ENCODE assay signal across 8 cellular contexts in genomic region chr19:15293751-15294505, GRCh38. TPM values are rescaled to one million over a fixed set of nuclear protein-coding genes. Genes with fewer than 3 reads are reported as not detected.
DNase-seq lines count a peak whose midpoint lies in the region; ATAC-seq lines count a peak whose summit lies in the region.

No MANE protein-coding gene starts in this region.

- H3K27me3 Mint-ChIP-seq in activated T-cell treated with anti-CD3 and anti-CD28 coated beads, Interleukin-2, amount 50 U/mL, for 72 hours (ENCODE audit: low read depth): no peaks in the 10 kb centered on the region
- no peaks in the 10 kb centered on the region for H3K27me3 Mint-ChIP-seq in activated T-helper 2 cell treated with anti-CD3 and anti-CD28 coated beads, Interferon-gamma antibody, Interleukin-2, Interleukin-4, amounts not matched to agents 10 μg/mL and 5 μg/mL and 100 μg/mL, durations not matched to agents 14 hours and 24 hours and 36 hours (ENCODE audit: low read depth)

- peak overlapping the region in 1 of 5 donors; percentile 24 for H3K4me3 ChIP-seq in subcutaneous abdominal adipose tissue (ENCODE audit: low read depth in 1 of 5, low read length in 5 of 5)

- no peaks in the 10 kb centered on the region for H3K27me3 ChIP-seq in subcutaneous abdominal adipose tissue (ENCODE audit: control insufficient read depth in 5 of 5, insufficient read depth in 4 of 5, low read length in 5 of 5)

- peaks cover 4 to 26% of the 10 kb centered on the region in 2 donors for H3K36me3 Mint-ChIP-seq in activated T-cell treated with anti-CD3 and anti-CD28 coated beads, Interleukin-2, amount 50 U/mL, for 72 hours (ENCODE audit: insufficient read depth in 2 of 2)
- H3K36me3 Mint-ChIP-seq in activated T-helper 2 cell treated with anti-CD3 and anti-CD28 coated beads, Interferon-gamma antibody, Interleukin-2, Interleukin-4, amounts not matched to agents 10 μg/mL and 5 μg/mL and 100 μg/mL, durations not matched to agents 14 hours and 24 hours and 36 hours (ENCODE audit: low read depth): peaks cover 30% of the 10 kb centered on the region

- ATAC-seq in activated T-cell treated with anti-CD3 and anti-CD28 coated beads, Interleukin-2, amount 50 U/mL, for 72 hours (replicated peaks in 1 of 2): no peak
- peak; percentile 21 for ATAC-seq in left ventricle myocardium superior

- H3K4me3 Mint-ChIP-seq in activated T-cell treated with anti-CD3 and anti-CD28 coated beads, Interleukin-2, amount 50 U/mL, for 72 hours: peak overlapping the region; percentile 61 to 87
- peak overlapping the region; percentile 45 for H3K4me3 Mint-ChIP-seq in activated T-helper 2 cell treated with anti-CD3 and anti-CD28 coated beads, Interferon-gamma antibody, Interleukin-2, Interleukin-4, amounts not matched to agents 10 μg/mL and 5 μg/mL and 100 μg/mL, durations not matched to agents 14 hours and 24 hours and 36 hours (ENCODE audit: low read depth)

- H3K4me1 ChIP-seq in subcutaneous abdominal adipose tissue (ENCODE audit: control insufficient read depth in 5 of 5, insufficient read depth in 5 of 5, low read length in 5 of 5): peaks cover 22 to 86% (median 73%) of the 10 kb centered on the region in 5 donors

- H3K9ac ChIP-seq in subcutaneous abdominal adipose tissue (ENCODE audit: low read length in 5 of 5): peak overlapping the region in 3 of 5 donors; percentile 1 to 35 (median 7)

- peak overlapping the region; percentile 92 for H3K27ac Mint-ChIP-seq in activated T-cell treated with anti-CD3 and anti-CD28 coated beads, Interleukin-2, amount 50 U/mL, for 72 hours
- peak overlapping the region; percentile 53 for H3K27ac Mint-ChIP-seq in activated T-helper 2 cell treated with anti-CD3 and anti-CD28 coated beads, Interferon-gamma antibody, Interleukin-2, Interleukin-4, amounts not matched to agents 10 μg/mL and 5 μg/mL and 100 μg/mL, durations not matched to agents 14 hours and 24 hours and 36 hours

- H3K4me1 Mint-ChIP-seq in activated T-cell treated with anti-CD3 and anti-CD28 coated beads, Interleukin-2, amount 50 U/mL, for 72 hours (ENCODE audit: low read depth): peaks cover 100% of the 10 kb centered on the region
- peaks cover 85% of the 10 kb centered on the region for H3K4me1 Mint-ChIP-seq in activated T-helper 2 cell treated with anti-CD3 and anti-CD28 coated beads, Interferon-gamma antibody, Interleukin-2, Interleukin-4, amounts not matched to agents 10 μg/mL and 5 μg/mL and 100 μg/mL, durations not matched to agents 14 hours and 24 hours and 36 hours (ENCODE audit: low read depth)

- intact Hi-C loops in activated T-helper 2 cell treated with anti-CD3 and anti-CD28 coated beads, Interferon-gamma antibody, Interleukin-2, Interleukin-4, amounts not matched to agents 10 μg/mL and 5 μg/mL and 100 μg/mL, durations not matched to agents 14 hours and 24 hours and 36 hours (cut with micrococcal nuclease): no loop called here
- intact Hi-C loops in left ventricle myocardium superior (cut with micrococcal nuclease): no loop called here

- H3K27ac ChIP-seq in subcutaneous abdominal adipose tissue (ENCODE audit: low read depth, low read length): peak overlapping the region; percentile 69

- H3K9me3 ChIP-seq in subcutaneous abdominal adipose tissue (ENCODE audit: control insufficient read depth in 5 of 5, low read length in 5 of 5): no peaks in the 10 kb centered on the region

- H3K9me3 Mint-ChIP-seq in activated T-cell treated with anti-CD3 and anti-CD28 coated beads, Interleukin-2, amount 50 U/mL, for 72 hours: no peaks in the 10 kb centered on the region
- no peaks in the 10 kb centered on the region for H3K9me3 Mint-ChIP-seq in activated T-helper 2 cell treated with anti-CD3 and anti-CD28 coated beads, Interferon-gamma antibody, Interleukin-2, Interleukin-4, amounts not matched to agents 10 μg/mL and 5 μg/mL and 100 μg/mL, durations not matched to agents 14 hours and 24 hours and 36 hours

- DNase-seq in activated T-cell treated with anti-CD3 and anti-CD28 coated beads, Interleukin-2, amount 50 U/mL, for 72 hours: no peak
- DNase-seq in activated T-cell treated with anti-CD3 and anti-CD28 coated beads, Interleukin-2, amount 50 U/mL, for 1 hour: no peak
- DNase-seq in activated T-helper 2 cell treated with anti-CD3 and anti-CD28 coated beads, Interferon-gamma antibody, Interleukin-2, Interleukin-4, amounts not matched to agents 10 μg/mL and 5 μg/mL and 100 μg/mL, durations not matched to agents 14 hours and 24 hours and 36 hours (ENCODE audit: low spot score): no peak
- DNase-seq in left ventricle myocardium superior (no peak), NCI-H446 (lab: John Stamatoyannopoulos, UW) (no peak), DMS153 treated with DMSO at 0.1 percent for 48 hours (lab: John Stamatoyannopoulos, UW; ENCODE audit: unreplicated experiment) (no peak), mesenteric fat pad (ENCODE audit: low spot score) (no peak)

- peaks cover 0 to 4% (median 4%) of the 10 kb centered on the region in 5 donors for H3K36me3 ChIP-seq in subcutaneous abdominal adipose tissue (ENCODE audit: control insufficient read depth in 5 of 5, insufficient read depth in 5 of 5, low read length in 5 of 5)

RNA-seq across cellular contexts. Expression of gene BRD4, which starts 38.4 kb away (rescaled TPM):
- 100 to 1,000 TPM; 161 to 187 TPM for total RNA-seq in activated T-cell treated with anti-CD3 and anti-CD28 coated beads, Interleukin-2, amount 50 U/mL, for 72 hours
- total RNA-seq in activated T-helper 2 cell treated with anti-CD3 and anti-CD28 coated beads, Interferon-gamma antibody, Interleukin-2, Interleukin-4, amounts not matched to agents 10 μg/mL and 5 μg/mL and 100 μg/mL, durations not matched to agents 14 hours and 24 hours and 36 hours: 104 and 108 TPM in 2 replicates
- 67.4 TPM for total RNA-seq in left ventricle myocardium superior
- 96.3 TPM for total RNA-seq in mesenteric fat pad
